In genomic region chr5:9932770-9933169, GRCh38 we compare ENCODE assay signal across 16 cellular contexts.
A peak's percentile ranks its signal among the peaks of the same experiment; 100 is the strongest.
DNase-seq lines count a peak whose midpoint lies in the region; ATAC-seq lines count a peak whose summit lies in the region.
"Had no signal": no experiment of that assay in that cellular context is flagged by ENCODE, and none has a peak within 500 bp of the region (broad histone marks: within the 10 kb centered on the region; RNA-seq: fewer than 3 reads in every experiment).

No MANE protein-coding gene starts in this region.

- ATAC-seq in GM21515 (IDR thresholded peaks at IDR 0.05; ENCODE audit: unreplicated experiment) (no peak), HG03565 (IDR thresholded peaks at IDR 0.05; ENCODE audit: unreplicated experiment) (no peak)

- in situ Hi-C loops in SK-MEL-5 (cut with HindIII; ENCODE audit: low pct_unique_long_range_greater_than_20kb, low sequenced_read_pairs) = no loop called here
- in situ Hi-C loops in ACHN (cut with HindIII; ENCODE audit: low pct_ligation_motif_present, low pct_unique_long_range_greater_than_20kb, low sequenced_read_pairs) = no loop called here

- DNase-seq in A172 (ENCODE audit: low spot score) = peak; percentile 51
- DNase-seq in H4 (ENCODE audit: low spot score) = peak; percentile 48
- peak; percentile 51 for DNase-seq in SK-MEL-5 (ENCODE audit: low read depth, low spot score)
- peak; percentile 20 for DNase-seq in fibroblast of the conjunctiva (ENCODE audit: low read depth)
- no peak for DNase-seq in ACHN
- no peak for DNase-seq in GDM1 (lab: John Stamatoyannopoulos, UW)
- DNase-seq: activated CD4-positive, alpha-beta memory T cell treated with anti-CD3 and anti-CD28 coated beads, Interleukin-2, amount 10 ng/mL, durations not matched to agents 7 days and 5 days; activated gamma-delta T cell; cerebellar nuclear complex; kidney; NCI-H2081; nephron progenitor cell; T-helper 2 cell; transverse colon had no signal

Comparison
In these comparisons a context has a peak if more than half of its experiments do, and no peak if none do; other contexts are left out.
1. DNase-seq: peak in A172 (single experiment), H4 (single experiment), SK-MEL-5 (single experiment) and fibroblast of the conjunctiva (single experiment); none in ACHN (single experiment) and GDM1 (single experiment).